ENCODE assay signal across 1 cellular context in the genomic region with DNA sequence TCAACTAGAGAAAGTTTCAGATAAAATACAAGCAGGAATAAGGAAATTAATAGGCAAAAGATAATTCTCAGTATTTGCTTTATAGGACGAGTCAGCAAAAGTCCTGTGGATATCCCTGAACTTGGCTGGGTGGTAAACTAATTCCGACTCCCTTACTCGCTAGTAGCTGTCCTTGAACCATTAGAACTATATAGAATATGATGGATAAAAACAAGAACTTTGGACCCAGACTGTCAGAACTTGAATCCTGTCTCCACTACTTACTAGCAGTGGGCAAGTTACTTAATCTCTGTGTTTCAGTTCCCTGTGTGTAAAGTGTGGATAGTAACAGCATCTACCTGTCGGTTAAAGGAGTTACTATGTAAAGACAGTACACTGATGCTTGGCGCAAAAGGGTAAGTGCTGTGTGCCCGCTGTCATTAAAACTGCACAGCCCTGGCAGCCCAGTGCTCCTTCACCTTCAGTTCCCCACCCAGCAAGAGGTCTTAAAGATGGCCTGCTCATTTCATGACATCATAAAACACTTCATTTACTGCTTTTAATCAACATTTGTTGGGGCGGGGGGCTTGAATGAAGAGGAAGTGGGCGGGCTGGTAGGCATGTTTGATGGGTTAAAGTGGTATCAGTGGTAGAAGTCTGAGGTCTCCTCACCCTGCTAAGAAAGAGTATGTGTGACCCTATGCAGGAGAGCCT.
A peak's percentile ranks its signal among the peaks of the same experiment; 100 is the strongest.
TF ChIP-seq lines count a peak whose summit lies in the region.

No MANE protein-coding gene starts in this region.

TF ChIP-seq in H1, 55 proteins besides CTCF, POLR2A, EP300 and RAD21 (continued from another document):
- peak; percentile 80 for TF ChIP-seq POLR2AphosphoS5 (IDR thresholded peaks at IDR 0.05; ENCODE audit: low read depth, low read length)
- no peak for TF ChIP-seq SAP30 (IDR thresholded peaks at IDR 0.05; ENCODE audit: insufficient read depth, insufficient replicate concordance, low read length)
TF ChIP-seq in H1: peak in this region for 1.
